In genomic region chr9:21367169-21367568, GRCh38 we compare ENCODE assay signal across 13 cellular contexts. TPM values are rescaled to one million over a fixed set of nuclear protein-coding genes. Genes with fewer than 3 reads are reported as not detected.
DNase-seq lines count a peak whose midpoint lies in the region; ATAC-seq lines count a peak whose summit lies in the region.
"Not testable (repeated sequence)": the region's sequence is repeated elsewhere in the genome, so short reads cannot be mapped to it uniquely, and the experiment has no call there.
"Had no signal": no experiment of that assay in that cellular context is flagged by ENCODE, and none has a peak within 500 bp of the region (broad histone marks: within the 10 kb centered on the region; RNA-seq: fewer than 3 reads in every experiment).

No MANE protein-coding gene starts in this region.

- peaks cover 47 to 67% (median 51%) of the 10 kb centered on the region in 3 donors for H3K27me3 Mint-ChIP-seq in naive B cell

- DNase-seq in naive B cell: peak; percentile 19

- H3K4me1 Mint-ChIP-seq in naive B cell: peaks cover 3 to 13% (median 7%) of the 10 kb centered on the region in 3 donors

- H3K4me3 Mint-ChIP-seq in naive B cell: not testable (repeated sequence)

- H3K9me3 Mint-ChIP-seq in naive B cell: not testable (repeated sequence)

- ATAC-seq in GM18498 (IDR thresholded peaks at IDR 0.05; ENCODE audit: unreplicated experiment) (peak; percentile 82), GM18907 (IDR thresholded peaks at IDR 0.05; ENCODE audit: unreplicated experiment) (peak; percentile 90), GM21367 (IDR thresholded peaks at IDR 0.05; ENCODE audit: unreplicated experiment) (peak; percentile 84), GM21786 (IDR thresholded peaks at IDR 0.05; ENCODE audit: unreplicated experiment) (peak; percentile 91), HG02885 (IDR thresholded peaks at IDR 0.05; ENCODE audit: poor library complexity, unreplicated experiment) (peak; percentile 89), HG03135 (IDR thresholded peaks at IDR 0.05; ENCODE audit: unreplicated experiment) (peak; percentile 93), HG03520 (IDR thresholded peaks at IDR 0.05; ENCODE audit: unreplicated experiment) (peak; percentile 91), naive B cell (ENCODE audit: low read depth in 2 of 2) (peak; percentile 89)

- H3K36me3 Mint-ChIP-seq in naive B cell: not testable (repeated sequence)

- peak overlapping the region in 1 of 6 donors; percentile 33 for H3K27ac Mint-ChIP-seq in naive B cell

RNA-seq across cellular contexts. Expression of gene IFNA13, which starts 0.7 kb away (rescaled TPM):
- polyA plus RNA-seq in naive B cell (ENCODE audit: low read depth in 6 of 6): not detected
- polyA plus RNA-seq: AG04450; K562; naive thymus-derived CD8-positive, alpha-beta T cell; SK-N-SH; smooth muscle cell had no signal

RNA-seq across cellular contexts. Expression of gene IFNA6, which starts 16.5 kb away (rescaled TPM):
- polyA plus RNA-seq in naive B cell (ENCODE audit: low read depth in 6 of 6): not detected
- polyA plus RNA-seq: AG04450; K562; naive thymus-derived CD8-positive, alpha-beta T cell; SK-N-SH; smooth muscle cell had no signal

RNA-seq across cellular contexts. Expression of gene IFNA2, which starts 18.0 kb away (rescaled TPM):
- polyA plus RNA-seq in naive B cell (ENCODE audit: low read depth in 6 of 6): not detected
- polyA plus RNA-seq: AG04450; K562; naive thymus-derived CD8-positive, alpha-beta T cell; SK-N-SH; smooth muscle cell had no signal

RNA-seq across cellular contexts. Expression of gene KLHL9, which starts 32.0 kb away (rescaled TPM):
- 10 to 100 TPM in 1 of 6 donors, 1 to 10 TPM in 5; 5.0 to 10.4 (median 6.2) TPM for polyA plus RNA-seq in naive B cell (ENCODE audit: low read depth in 6 of 6)
- polyA plus RNA-seq: K562 had no signal

RNA-seq across cellular contexts. Expression of gene IFNA8, which starts 41.7 kb away (rescaled TPM):
- polyA plus RNA-seq in naive B cell (ENCODE audit: low read depth in 6 of 6): not detected
- polyA plus RNA-seq: AG04450; K562; naive thymus-derived CD8-positive, alpha-beta T cell; SK-N-SH; smooth muscle cell had no signal

Comparison
In these comparisons a context has a peak if more than half of its experiments do, and no peak if none do; other contexts are left out.
1. Peak in every context shown above with its lines: DNase-seq and ATAC-seq.